Comparison of ENCODE assay signal across 8 cellular contexts in the genomic region with DNA sequence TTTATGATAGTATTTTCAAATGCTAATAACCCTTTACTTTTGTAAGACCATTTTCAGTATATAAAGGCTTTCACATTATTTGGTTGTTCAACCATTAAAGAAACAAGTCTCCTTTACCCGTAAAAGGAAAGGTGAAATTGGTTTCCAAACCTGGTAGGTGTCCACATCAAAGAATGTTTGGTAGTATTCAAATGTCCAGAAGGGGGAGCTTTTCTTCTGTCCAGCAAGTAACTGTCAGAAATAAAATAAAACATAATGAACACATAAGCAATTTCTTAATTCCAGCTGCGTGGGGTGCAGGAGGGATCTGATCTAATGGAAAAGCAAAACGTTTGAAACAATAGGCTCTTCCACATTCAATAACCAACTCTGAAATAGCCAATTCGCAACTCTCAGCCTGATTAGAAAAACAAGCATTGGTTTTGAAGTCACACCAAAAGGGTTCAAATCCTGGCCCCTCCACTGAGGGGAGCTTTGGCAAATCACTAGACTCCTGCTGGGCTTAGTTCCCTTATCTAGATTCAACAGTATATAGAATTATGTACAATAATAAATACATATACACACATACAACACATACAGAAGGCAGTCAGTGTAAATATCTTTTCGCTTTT. TPM values are rescaled to one million over a fixed set of nuclear protein-coding genes. Genes with fewer than 3 reads are reported as not detected.
DNase-seq lines count a peak whose midpoint lies in the region; ATAC-seq and TF ChIP-seq lines count a peak whose summit lies in the region.

No MANE protein-coding gene starts in this region.

- H3K9ac ChIP-seq in Karpas-422 (ENCODE audit: low read length): no peak overlapping the region

- no peak overlapping the region for H3K27ac ChIP-seq in Karpas-422 (ENCODE audit: low read length)
- H3K27ac ChIP-seq in thoracic aorta: no peak overlapping the region

- no peaks in the 10 kb centered on the region for H3K79me2 ChIP-seq in Karpas-422 (ENCODE audit: low read length)

- peak; percentile 71 for DNase-seq in DMS 273 (lab: John Stamatoyannopoulos, UW; ENCODE audit: unreplicated experiment)
- peak; percentile 81 for DNase-seq in Karpas-422
- DNase-seq in SK-MEL-5 (ENCODE audit: low read depth, low spot score): peak; percentile 58
- DNase-seq in foreskin fibroblast: peak; percentile 30 to 73
- DNase-seq in thoracic aorta (ENCODE audit: low spot score): no peak
- no peak for DNase-seq in NCI-H226

- H3K36me3 ChIP-seq in Karpas-422 (ENCODE audit: insufficient read depth, low read length) (peaks cover 22% of the 10 kb centered on the region), thoracic aorta (peaks cover 47% of the 10 kb centered on the region)

- H3K9me3 ChIP-seq in Karpas-422 (ENCODE audit: low read length): no peaks in the 10 kb centered on the region
- no peaks in the 10 kb centered on the region for H3K9me3 ChIP-seq in thoracic aorta

- H3K9me2 ChIP-seq in Karpas-422 (replicated peaks; ENCODE audit: insufficient read depth, low read length): no peaks in the 10 kb centered on the region

- H3K27me3 ChIP-seq in Karpas-422 (ENCODE audit: low read length) (no peaks in the 10 kb centered on the region), thoracic aorta (replicated peaks; ENCODE audit: insufficient read depth) (no peaks in the 10 kb centered on the region)

- TF ChIP-seq CTCF in foreskin fibroblast (IDR thresholded peaks at IDR 0.05; ENCODE audit: low read depth, low read length) (peak; percentile 65), thoracic aorta (IDR thresholded peaks at IDR 0.05) (peak; percentile 62)

- H3K4me2 ChIP-seq in Karpas-422 (ENCODE audit: low read depth, low read length, poor library complexity, severe bottlenecking): no peak overlapping the region

- H3K4me3 ChIP-seq in Karpas-422 (ENCODE audit: low read length) (no peak overlapping the region), foreskin fibroblast (ENCODE audit: low read depth in 1 of 2, low read length in 2 of 2) (no peak overlapping the region), thoracic aorta (no peak overlapping the region)

- no peaks in the 10 kb centered on the region for H4K20me1 ChIP-seq in Karpas-422 (ENCODE audit: insufficient read depth, low read depth, low read length)

- ATAC-seq in thoracic aorta (ENCODE audit: insufficient number of reproducible peaks, low FRiP score, low read depth): no peak
- ATAC-seq in HG02938 (IDR thresholded peaks at IDR 0.05; ENCODE audit: unreplicated experiment): no peak
- no peak for ATAC-seq in HG03571 (IDR thresholded peaks at IDR 0.05; ENCODE audit: unreplicated experiment)

- no peak overlapping the region for H2AFZ ChIP-seq in Karpas-422 (ENCODE audit: low read length)

- in situ Hi-C loops in SK-MEL-5 (cut with HindIII; ENCODE audit: low pct_unique_long_range_greater_than_20kb, low sequenced_read_pairs): no loop called here

- H3K4me1 ChIP-seq in Karpas-422 (ENCODE audit: low read length) (peaks cover 21% of the 10 kb centered on the region), thoracic aorta (ENCODE audit: control insufficient read depth in 1 of 2, low read depth in 2 of 2) (no peaks in the 10 kb centered on the region)

RNA-seq across cellular contexts. Expression of gene YIPF1, which starts 11.0 kb away (rescaled TPM):
- 46.5 and 87.4 TPM in 2 replicates for total RNA-seq in Karpas-422 (2014; rRNA removed; shearing (Covaris generic); ENCODE audit: low replicate concordance)
- 37.5 and 41.8 TPM in 2 replicates for total RNA-seq in SK-MEL-5 (2014; rRNA removed; shearing (Covaris generic))
- 32.8 and 37.0 TPM in 2 replicates for polyA plus RNA-seq in SK-MEL-5 (2015; cell fraction: cytosol; rRNA removed)
- polyA plus RNA-seq in SK-MEL-5 (2015; cell fraction: nucleus; rRNA removed): 14.3 and 24.6 TPM in 2 replicates
- total RNA-seq in thoracic aorta: 10 to 100 TPM; 18.8 to 20.7 TPM

RNA-seq across cellular contexts. Expression of gene DIO1, which starts 15.4 kb away (rescaled TPM):
- total RNA-seq in Karpas-422 (2014; rRNA removed; shearing (Covaris generic); ENCODE audit: low replicate concordance): not detected in 2 replicates
- total RNA-seq in SK-MEL-5 (2014; rRNA removed; shearing (Covaris generic)): not detected in 2 replicates
- not detected in 2 replicates for polyA plus RNA-seq in SK-MEL-5 (2015; cell fraction: cytosol; rRNA removed)
- polyA plus RNA-seq in SK-MEL-5 (2015; cell fraction: nucleus; rRNA removed): not detected in 2 replicates
- not detected for total RNA-seq in thoracic aorta

RNA-seq across cellular contexts. Expression of gene NDC1, which starts 40.5 kb away (rescaled TPM):
- 36.7 and 130 TPM in 2 replicates for total RNA-seq in Karpas-422 (2014; rRNA removed; shearing (Covaris generic); ENCODE audit: low replicate concordance)
- 40.8 and 42.7 TPM in 2 replicates for total RNA-seq in SK-MEL-5 (2014; rRNA removed; shearing (Covaris generic))
- 30.1 and 43.5 TPM in 2 replicates for polyA plus RNA-seq in SK-MEL-5 (2015; cell fraction: cytosol; rRNA removed)
- 19.0 and 22.0 TPM in 2 replicates for polyA plus RNA-seq in SK-MEL-5 (2015; cell fraction: nucleus; rRNA removed)
- total RNA-seq in thoracic aorta: 10 to 100 TPM in 1 of 2 donors, 1 to 10 TPM in 1; 4.2 to 14.6 TPM

Comparison
In these comparisons a context has a peak if more than half of its experiments do, and no peak if none do; other contexts are left out.
1. DNase-seq: peak in DMS 273 (single experiment), Karpas-422 (single experiment), SK-MEL-5 (single experiment) and foreskin fibroblast (2 of 2); none in thoracic aorta (single experiment) and NCI-H226 (single experiment).